26 cellular contexts compared by ENCODE assay signal in genomic region chr15:66787472-66787871, GRCh38.
"Had no signal": no experiment of that assay in that cellular context is flagged by ENCODE, and none has a peak within 500 bp of the region (broad histone marks: within the 10 kb centered on the region; RNA-seq: fewer than 3 reads in every experiment).

No MANE protein-coding gene starts in this region.

- H3K27ac Mint-ChIP-seq: activated B cell treated with CpG ODN at 0.5 μM for 24 hours; activated CD8-positive, alpha-beta T cell treated with anti-CD3 and anti-CD28 coated beads for 36 hours; activated naive CD8-positive, alpha-beta T cell; activated T-helper 17 cell treated with anti-CD3 and anti-CD28 coated beads, Interleukin-2, amount 50 U/mL, for 72 hours; natural killer cell had no signal

- H3K4me1 ChIP-seq: foreskin keratinocyte, neural progenitor cell, parathyroid adenoma, vagina had no signal

- H3K9ac ChIP-seq: neural progenitor cell, parathyroid adenoma had no signal

- H3K4me3 ChIP-seq: ascending aorta, cardiac muscle cell, esophagus muscularis mucosa, neural progenitor cell, right atrium auricular region, thoracic aorta, vagina had no signal

- H3K9me3 ChIP-seq: ascending aorta, esophagus muscularis mucosa, right atrium auricular region, thoracic aorta, vagina had no signal

- H3K27me3 Mint-ChIP-seq: activated B cell treated with CpG ODN at 0.5 μM for 24 hours; activated CD8-positive, alpha-beta T cell treated with anti-CD3 and anti-CD28 coated beads for 36 hours; activated naive CD8-positive, alpha-beta T cell; activated T-helper 17 cell treated with anti-CD3 and anti-CD28 coated beads, Interleukin-2, amount 50 U/mL, for 72 hours; brain had no signal

- H3K36me3 Mint-ChIP-seq: activated naive CD8-positive, alpha-beta T cell; brain; natural killer cell had no signal

- H3K27me3 ChIP-seq: ascending aorta, cardiac muscle cell, esophagus muscularis mucosa, neural progenitor cell, right atrium auricular region, vagina had no signal

- H3K4me2 ChIP-seq: neural progenitor cell had no signal

- H3K4me1 Mint-ChIP-seq: activated B cell treated with CpG ODN at 0.5 μM for 24 hours; activated T-helper 17 cell treated with anti-CD3 and anti-CD28 coated beads, Interleukin-2, amount 50 U/mL, for 72 hours; natural killer cell had no signal

- FAIRE-seq: islet of Langerhans had no signal

- ATAC-seq: activated CD8-positive, alpha-beta T cell treated with anti-CD3 and anti-CD28 coated beads for 36 hours; activated T-cell treated with anti-CD3 and anti-CD28 coated beads, Interleukin-2, amount 50 U/mL, for 4 hours; activated T-helper 17 cell treated with anti-CD3 and anti-CD28 coated beads, Interleukin-2, amount 50 U/mL, for 72 hours; foreskin keratinocyte; left cardiac atrium; natural killer cell had no signal

- DNase-seq: activated B cell treated with CpG ODN at 0.5 μM for 24 hours; activated CD4-positive, alpha-beta T cell treated with anti-CD3 and anti-CD28 coated beads, Interleukin-2, amount 50 U/mL, for 1 hour; activated CD8-positive, alpha-beta T cell treated with anti-CD3 and anti-CD28 coated beads for 36 hours; activated T-cell treated with anti-CD3 and anti-CD28 coated beads, Interleukin-2, amount 50 U/mL, for 4 hours; foreskin keratinocyte; left cardiac atrium; mammary epithelial cell; natural killer cell; occipital lobe; stimulated activated CD4-positive, alpha-beta T cell treated with anti-CD3 and anti-CD28 coated beads, Interleukin-2, amount 100 ng/mL, for 48 hours; stimulated activated naive CD4-positive, alpha-beta T cell treated with Interleukin-2 at 50 U/mL for 16 hours; T-helper 1 cell; trophoblast cell had no signal

- H3K36me3 ChIP-seq: neural progenitor cell, thoracic aorta, vagina had no signal

- H3K27ac ChIP-seq: ascending aorta, esophagus muscularis mucosa, foreskin keratinocyte, neural progenitor cell, parathyroid adenoma, right atrium auricular region, thoracic aorta, vagina had no signal

- H3K4me3 Mint-ChIP-seq: activated B cell treated with CpG ODN at 0.5 μM for 24 hours; activated CD8-positive, alpha-beta T cell treated with anti-CD3 and anti-CD28 coated beads for 36 hours; activated naive CD8-positive, alpha-beta T cell; activated T-cell treated with anti-CD3 and anti-CD28 coated beads, Interleukin-2, amount 50 U/mL, for 4 hours; activated T-helper 17 cell treated with anti-CD3 and anti-CD28 coated beads, Interleukin-2, amount 50 U/mL, for 72 hours; brain; natural killer cell; neural progenitor cell; T-helper 2 cell treated with Interferon-gamma antibody and Interleukin-4, amounts not matched to agents 5 μg/mL and 100 μg/mL, for 36 hours had no signal

- H3K9me3 Mint-ChIP-seq: activated B cell treated with CpG ODN at 0.5 μM for 24 hours; activated CD8-positive, alpha-beta T cell treated with anti-CD3 and anti-CD28 coated beads for 36 hours; activated T-cell treated with anti-CD3 and anti-CD28 coated beads, Interleukin-2, amount 50 U/mL, for 4 hours; activated T-helper 17 cell treated with anti-CD3 and anti-CD28 coated beads, Interleukin-2, amount 50 U/mL, for 72 hours; natural killer cell; neural progenitor cell; T-helper 2 cell treated with Interferon-gamma antibody and Interleukin-4, amounts not matched to agents 5 μg/mL and 100 μg/mL, for 36 hours had no signal
